ENCODE assay signal across 15 cellular contexts in genomic region chr17:50208611-50209061, GRCh38. TPM values are rescaled to one million over a fixed set of nuclear protein-coding genes. Genes with fewer than 3 reads are reported as not detected.
DNase-seq lines count a peak whose midpoint lies in the region; ATAC-seq and TF ChIP-seq lines count a peak whose summit lies in the region.
"Had no signal": no experiment of that assay in that cellular context is flagged by ENCODE, and none has a peak within 500 bp of the region (broad histone marks: within the 10 kb centered on the region; RNA-seq: fewer than 3 reads in every experiment).

No MANE protein-coding gene starts in this region.

- H3K9me3 ChIP-seq in heart left ventricle (no peaks in the 10 kb centered on the region), right cardiac atrium (ENCODE audit: control insufficient read depth, low read length) (no peaks in the 10 kb centered on the region), uterus (no peaks in the 10 kb centered on the region)

- H3K4me3 ChIP-seq in heart left ventricle, result no peak overlapping the region
- H3K4me3 ChIP-seq in right cardiac atrium (ENCODE audit: low read length), result no peak overlapping the region
- no peak overlapping the region for H3K4me3 ChIP-seq in coronary artery
- H3K4me3 ChIP-seq in uterus, result no peak overlapping the region

- H3K9me3 Mint-ChIP-seq in neural crest cell, result no peaks in the 10 kb centered on the region
- H3K9me3 Mint-ChIP-seq: natural killer cell had no signal

- peak overlapping the region in 9 of 12 donors; percentile 22 to 92 (median 66) for H3K27ac ChIP-seq in heart left ventricle
- no peak overlapping the region for H3K27ac ChIP-seq in right cardiac atrium (ENCODE audit: low read length)
- H3K27ac ChIP-seq in coronary artery, result peak overlapping the region; percentile 76 to 98
- H3K27ac ChIP-seq in uterus, result peak overlapping the region; percentile 96 to 98
- H3K27ac ChIP-seq: epithelial cell of prostate had no signal

- 61 to 80% (median 75%) methylated on average over 3 of the region's 3 CpGs for WGBS in heart left ventricle, 4 donors
- WGBS in right cardiac atrium, result 63% methylated on average over 3 of the region's 3 CpGs

- peaks cover 0 to 69% (median 30%) of the 10 kb centered on the region in 12 donors for H3K4me1 ChIP-seq in heart left ventricle
- peaks cover 2% of the 10 kb centered on the region for H3K4me1 ChIP-seq in right cardiac atrium (ENCODE audit: control insufficient read depth, insufficient read depth, low read length)
- peaks cover 32 to 41% of the 10 kb centered on the region in 2 donors for H3K4me1 ChIP-seq in uterus

- H3K27me3 ChIP-seq in heart left ventricle (peaks cover 0 to 37% (median 4%) of the 10 kb centered on the region in 9 donors), right cardiac atrium (ENCODE audit: control insufficient read depth, insufficient read depth) (no peaks in the 10 kb centered on the region), uterus (no peaks in the 10 kb centered on the region)

- ATAC-seq in heart left ventricle, result no peak
- ATAC-seq in right cardiac atrium, result no peak
- ATAC-seq in HG02938 (IDR thresholded peaks at IDR 0.05; ENCODE audit: unreplicated experiment), result no peak
- ATAC-seq: natural killer cell had no signal

- peaks cover 18% of the 10 kb centered on the region for H3K27me3 Mint-ChIP-seq in neural crest cell (ENCODE audit: low read depth)

- no peak for TF ChIP-seq CTCF in heart left ventricle (IDR thresholded peaks at IDR 0.05)
- no peak for TF ChIP-seq CTCF in coronary artery (IDR thresholded peaks at IDR 0.05)
- TF ChIP-seq CTCF in neural crest cell (conservative IDR thresholded peaks at IDR 0.05), result no peak
- TF ChIP-seq CTCF in uterus (IDR thresholded peaks at IDR 0.05), result no peak

- H3K4me3 Mint-ChIP-seq in neural crest cell, result peak overlapping the region; percentile 27
- H3K4me3 Mint-ChIP-seq: natural killer cell had no signal

- DNase-seq in heart left ventricle (no peak), right cardiac atrium (no peak), coronary artery (ENCODE audit: low spot score) (peak; percentile 71), neural crest cell (ENCODE audit: low read depth, low spot score) (no peak), uterus (peak; percentile 20 to 27), amygdala (lab: John Stamatoyannopoulos, UW) (no peak), Ammon's horn (ENCODE audit: low spot score) (no peak)
- DNase-seq: DMS79; natural killer cell; NCI-H345; stimulated activated CD4-positive, alpha-beta T cell treated with anti-CD3 and anti-CD28 coated beads, Interleukin-1b, Interleukin-23, amount 100 ng/mL, for 48 hours had no signal

- intact Hi-C loops in heart left ventricle (cut with DNase I), result no loop called here
- intact Hi-C loops in right cardiac atrium (cut with DNase I), result no loop called here
- intact Hi-C loops in uterus (cut with DNase I; ENCODE audit: low total_unique reads), result no loop called here

- H3K27ac Mint-ChIP-seq in neural crest cell (ENCODE audit: unreplicated experiment), result no peak overlapping the region

- H3K4me1 Mint-ChIP-seq in neural crest cell, result peaks cover 83% of the 10 kb centered on the region

- H3K36me3 Mint-ChIP-seq in neural crest cell (ENCODE audit: low read depth), result no peaks in the 10 kb centered on the region
- H3K36me3 Mint-ChIP-seq: natural killer cell had no signal

- H3K36me3 ChIP-seq in heart left ventricle (no peaks in the 10 kb centered on the region), uterus (no peaks in the 10 kb centered on the region)

- no peak for TF ChIP-seq POLR2A in heart left ventricle (IDR thresholded peaks at IDR 0.05)
- no peak for TF ChIP-seq POLR2A in uterus (IDR thresholded peaks at IDR 0.05)

RNA-seq across cellular contexts. Expression of gene COL1A1, which starts 7.2 kb away (rescaled TPM):
- total RNA-seq in heart left ventricle (100 to 1,000 TPM in 3 of 9 donors, 10 to 100 TPM in 6; 10.2 to 897 (median 55.4) TPM), right cardiac atrium (100 to 1,000 TPM in 1 of 4 donors, 10 to 100 TPM in 3; 58.4 to 138 (median 74.3) TPM), neural crest cell (13.3 and 14.8 TPM in 2 replicates), uterus (1,000 to 10,000 TPM in 1 of 4 donors, 100 to 1,000 TPM in 2, 10 to 100 TPM in 1; 59.4 to 4,880 (median 491) TPM)
- polyA plus RNA-seq in heart left ventricle (100 to 1,000 TPM in 1 of 2 donors, 10 to 100 TPM in 1; 17.2 to 109 TPM), right cardiac atrium (24.8 TPM)

RNA-seq across cellular contexts. Expression of gene SGCA, which starts 42.8 kb away (rescaled TPM):
- total RNA-seq in heart left ventricle, result 100 to 1,000 TPM; 110 to 224 (median 151) TPM
- polyA plus RNA-seq in heart left ventricle, result 100 to 1,000 TPM in 1 of 2 donors, 10 to 100 TPM in 1; 96.5 to 225 TPM
- 100 to 1,000 TPM; 127 to 150 (median 133) TPM for total RNA-seq in right cardiac atrium
- polyA plus RNA-seq in right cardiac atrium, result 156 TPM
- total RNA-seq in neural crest cell, result not detected in 2 replicates
- total RNA-seq in uterus, result 100 to 1,000 TPM in 1 of 4 donors, 10 to 100 TPM in 1, under 1 TPM in 1, not detected in 1; 0.90 to 119 (median 19.6) TPM
- total RNA-seq: MCF 10A, natural killer cell, RPMI7951 had no signal

RNA-seq across cellular contexts. Expression of gene PPP1R9B, which starts 58.2 kb away (rescaled TPM):
- total RNA-seq in heart left ventricle (10 to 100 TPM; 17.0 to 55.9 (median 31.3) TPM), right cardiac atrium (10 to 100 TPM; 33.2 to 40.7 (median 36.1) TPM), neural crest cell (67.1 and 68.8 TPM in 2 replicates), uterus (10 to 100 TPM in 3 of 4 donors, 1 to 10 TPM in 1; 9.2 to 65.3 (median 20.6) TPM)
- polyA plus RNA-seq in heart left ventricle (10 to 100 TPM; 30.4 to 33.4 TPM), right cardiac atrium (26.5 TPM)

Comparison
In these comparisons a context has a peak if more than half of its experiments do, and no peak if none do; other contexts are left out.
1. DNase-seq: peak in coronary artery (single experiment) and uterus (2 of 2); none in heart left ventricle (0 of 5), right cardiac atrium (0 of 3), neural crest cell (single experiment), amygdala (0 of 56) and Ammon's horn (single experiment).